Comparison of ENCODE assay signal across 8 cellular contexts in the genomic region with DNA sequence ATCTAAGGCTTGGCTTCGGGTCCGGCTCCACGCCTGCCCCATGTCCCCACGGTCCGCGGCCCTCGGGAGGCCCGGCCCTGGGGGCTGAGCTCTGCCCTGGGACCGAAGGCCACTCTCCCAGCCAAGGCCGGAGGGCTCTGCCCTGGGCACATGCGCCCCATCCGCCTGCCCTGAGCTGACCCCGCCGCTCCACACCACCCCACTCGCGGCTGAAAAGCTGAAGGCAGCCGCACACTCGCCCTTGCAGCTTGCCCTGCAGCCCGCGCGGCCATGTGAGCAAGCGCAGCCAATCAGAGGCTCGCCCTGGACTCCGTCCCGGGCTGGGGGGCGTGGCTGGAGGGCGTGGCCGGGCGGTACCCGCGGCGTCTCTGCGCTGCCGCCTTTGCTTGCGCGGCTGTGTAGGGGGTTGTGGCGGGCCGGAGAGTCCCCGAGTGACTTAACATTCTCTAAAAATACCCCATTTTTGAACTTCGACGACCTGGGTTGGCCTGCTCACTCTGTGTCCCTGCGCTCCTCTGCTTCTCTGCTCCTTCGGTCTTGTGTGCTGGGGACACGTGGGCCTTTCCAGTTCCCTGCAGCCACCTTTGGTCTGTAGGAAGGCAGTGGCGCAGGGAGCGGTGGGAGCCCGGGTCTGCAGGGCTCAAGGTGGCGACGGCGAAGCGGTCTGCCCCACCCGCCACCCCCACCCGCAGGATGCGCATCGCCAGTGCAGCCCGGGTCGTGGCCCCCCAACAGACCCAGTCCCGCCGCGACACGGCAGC. TPM values are rescaled to one million over a fixed set of nuclear protein-coding genes. Genes with fewer than 3 reads are reported as not detected.
DNase-seq lines count a peak whose midpoint lies in the region; ATAC-seq, FAIRE-seq and TF ChIP-seq lines count a peak whose summit lies in the region.

No MANE protein-coding gene starts in this region.

- H3K36me3 ChIP-seq in small intestine (ENCODE audit: control insufficient read depth in 2 of 2, insufficient read depth in 2 of 2, low read length in 2 of 2): no peaks in the 10 kb centered on the region

- peak overlapping the region; percentile 46 to 51 for H3K4me3 ChIP-seq in small intestine (ENCODE audit: low read depth in 1 of 2, low read length in 2 of 2)

- WGBS in small intestine, 3 donors: 1% methylated on average over 54 to 61 of the region's 61 CpGs

- peak overlapping the region; percentile 85 to 92 (median 88) for H3K4me3 Mint-ChIP-seq in brain

- peaks cover 18% of the 10 kb centered on the region for H3K27me3 Mint-ChIP-seq in brain

- no peak for FAIRE-seq in small intestine (lab: Jason Lieb, UNC)

- H3K9me3 Mint-ChIP-seq in brain: peaks cover 0 to 3% (median 0%) of the 10 kb centered on the region in 5 experiments

- peaks cover 28% of the 10 kb centered on the region for H3K4me1 Mint-ChIP-seq in brain

- H3K4me1 ChIP-seq in small intestine (ENCODE audit: control insufficient read depth in 2 of 2, insufficient read depth in 1 of 2, low read depth in 1 of 2, low read length in 1 of 2): peaks cover 2 to 3% of the 10 kb centered on the region in 2 donors

- H3K27ac Mint-ChIP-seq in brain: peak overlapping the region in 4 of 5 experiments; percentile 54 to 86 (median 82)

- H3K9me3 ChIP-seq in small intestine (ENCODE audit: control insufficient read depth, low read depth): no peaks in the 10 kb centered on the region

- H3K27ac ChIP-seq in small intestine (ENCODE audit: low read depth in 1 of 2, low read length in 1 of 2): peak overlapping the region in 1 of 2 donors; percentile 68

- no peaks in the 10 kb centered on the region for H3K36me3 Mint-ChIP-seq in brain

- H3K27me3 ChIP-seq in small intestine (ENCODE audit: control insufficient read depth in 2 of 2, insufficient read depth in 2 of 2, low read length in 2 of 2): no peaks in the 10 kb centered on the region

- no peak for TF ChIP-seq CTCF in brain (conservative IDR thresholded peaks at IDR 0.05)

- peak; percentile 87 for ATAC-seq in HG02870 (IDR thresholded peaks at IDR 0.05; ENCODE audit: unreplicated experiment)

- peak; percentile 37 to 51 for DNase-seq in NCI-H187 (lab: John Stamatoyannopoulos, UW)
- DNase-seq in NCI-H187 treated with DMSO at 0.1 percent for 48 hours (lab: John Stamatoyannopoulos, UW): no peak
- DNase-seq in NCI-H146 treated with DMSO at 0.1 percent for 48 hours (lab: John Stamatoyannopoulos, UW; ENCODE audit: unreplicated experiment): peak; percentile 68
- peak; percentile 90 for DNase-seq in UCSD-AML1 (lab: John Stamatoyannopoulos, UW; ENCODE audit: unreplicated experiment)
- peak; percentile 98 for DNase-seq in iPS-NIHi11 (ENCODE audit: low spot score)
- peak; percentile 91 for DNase-seq in small intestine

RNA-seq across cellular contexts. Expression of a gene that starts 8.8 kb away (rescaled TPM):
- 19.0 TPM for polyA plus RNA-seq in brain (ENCODE audit: insufficient read depth, low read depth, low replicate concordance)
- 10 to 100 TPM; 49.7 to 98.2 (median 97.8) TPM for polyA plus RNA-seq in small intestine

RNA-seq across cellular contexts. Expression of a gene that starts 22.5 kb away (rescaled TPM):
- polyA plus RNA-seq in brain (ENCODE audit: insufficient read depth, low read depth, low replicate concordance) (19.6 TPM), small intestine (1 to 10 TPM; 2.4 to 2.9 (median 2.8) TPM)
